Comparison of ENCODE assay signal across 8 cellular contexts in the genomic region with DNA sequence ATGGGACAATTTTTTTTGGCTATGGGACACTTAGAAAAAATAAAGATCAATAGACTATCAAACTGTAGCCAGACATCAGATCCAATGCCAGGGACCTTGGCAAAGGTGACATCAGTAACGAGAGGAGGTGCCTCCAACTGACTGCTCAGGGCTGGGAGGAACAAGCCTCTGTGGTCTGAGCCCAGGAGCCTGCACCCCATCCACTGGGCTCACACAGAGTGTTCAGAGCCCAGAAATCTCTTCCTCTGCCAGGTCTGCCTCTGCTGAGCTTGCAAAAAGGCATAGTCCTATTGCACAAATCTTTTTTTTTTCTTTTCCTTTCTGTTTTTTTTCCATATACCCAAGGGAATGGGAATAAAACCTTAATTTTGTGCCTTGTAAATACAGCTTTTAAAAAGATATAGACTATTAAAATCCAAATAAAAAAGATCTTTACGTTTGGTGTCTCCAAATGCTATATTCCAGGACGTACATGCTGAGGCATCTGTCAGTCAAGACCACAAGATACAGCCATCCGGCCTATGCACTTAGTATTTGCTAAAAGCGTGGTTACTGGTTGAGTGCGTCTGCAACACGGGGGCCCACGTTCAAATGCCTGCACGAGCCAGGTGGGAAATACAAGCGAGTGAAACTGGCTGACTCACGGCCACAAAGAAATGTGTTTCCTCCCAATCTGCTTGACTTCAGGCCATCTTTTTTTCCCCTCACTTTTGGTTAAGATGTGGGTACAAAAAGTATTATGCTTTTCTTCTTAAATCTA. TPM values are rescaled to one million over a fixed set of nuclear protein-coding genes. Genes with fewer than 3 reads are reported as not detected.
DNase-seq lines count a peak whose midpoint lies in the region; ATAC-seq and TF ChIP-seq lines count a peak whose summit lies in the region.

No MANE protein-coding gene starts in this region.

- TF ChIP-seq POLR2A in gastroesophageal sphincter (IDR thresholded peaks at IDR 0.05), result no peak

- DNase-seq in SIG-M5 treated with dmso at 0.1 percent for 504 hours (lab: John Stamatoyannopoulos, UW; ENCODE audit: unreplicated experiment) (peak; percentile 76), activated gamma-delta T cell treated with Interleukin-2 at 50 U/mL for 16 hours (peak; percentile 78), EL (no peak), GM03348 (ENCODE audit: low spot score) (no peak)
- DNase-seq in stimulated activated CD4-positive, alpha-beta T cell treated with anti-CD3 and anti-CD28 coated beads, Interleukin-2, amount 100 ng/mL, for 24 hours, result peak; percentile 80 to 84

- no peaks in the 10 kb centered on the region for H3K9me3 ChIP-seq in gastroesophageal sphincter

- ATAC-seq in GM18867 (IDR thresholded peaks at IDR 0.05; ENCODE audit: unreplicated experiment), result peak; percentile 96
- ATAC-seq in HG03039 (IDR thresholded peaks at IDR 0.05; ENCODE audit: unreplicated experiment), result peak; percentile 88
- no peak for ATAC-seq in gastroesophageal sphincter

- no peak for TF ChIP-seq CTCF in gastroesophageal sphincter (IDR thresholded peaks at IDR 0.05)

- no peak overlapping the region for H3K4me3 ChIP-seq in gastroesophageal sphincter

- no peaks in the 10 kb centered on the region for H3K4me1 ChIP-seq in gastroesophageal sphincter

- no peaks in the 10 kb centered on the region for H3K36me3 ChIP-seq in gastroesophageal sphincter

- WGBS in gastroesophageal sphincter (ENCODE audit: low coverage in 1 of 2), 2 donors, result 52 to 77% methylated on average over 9 to 10 of the region's 11 CpGs

- TF ChIP-seq EP300 in gastroesophageal sphincter (IDR thresholded peaks at IDR 0.05), result no peak

- H3K27ac ChIP-seq in gastroesophageal sphincter, result no peak overlapping the region

- H3K27me3 ChIP-seq in gastroesophageal sphincter, result peaks cover 6% of the 10 kb centered on the region

RNA-seq across cellular contexts. Expression of a gene that starts 7.8 kb away (rescaled TPM):
- 1 to 10 TPM; 2.2 to 7.3 (median 4.4) TPM for total RNA-seq in gastroesophageal sphincter

Comparison
In these comparisons a context has a peak if more than half of its experiments do, and no peak if none do; other contexts are left out.
1. DNase-seq: peak in SIG-M5 treated with dmso at 0.1 percent for 504 hours (single experiment), activated gamma-delta T cell treated with Interleukin-2 at 50 U/mL for 16 hours (single experiment) and stimulated activated CD4-positive, alpha-beta T cell treated with anti-CD3 and anti-CD28 coated beads, Interleukin-2, amount 100 ng/mL, for 24 hours (2 of 2); none in EL (single experiment) and GM03348 (single experiment).